23 cellular contexts compared by ENCODE assay signal in the genomic region with DNA sequence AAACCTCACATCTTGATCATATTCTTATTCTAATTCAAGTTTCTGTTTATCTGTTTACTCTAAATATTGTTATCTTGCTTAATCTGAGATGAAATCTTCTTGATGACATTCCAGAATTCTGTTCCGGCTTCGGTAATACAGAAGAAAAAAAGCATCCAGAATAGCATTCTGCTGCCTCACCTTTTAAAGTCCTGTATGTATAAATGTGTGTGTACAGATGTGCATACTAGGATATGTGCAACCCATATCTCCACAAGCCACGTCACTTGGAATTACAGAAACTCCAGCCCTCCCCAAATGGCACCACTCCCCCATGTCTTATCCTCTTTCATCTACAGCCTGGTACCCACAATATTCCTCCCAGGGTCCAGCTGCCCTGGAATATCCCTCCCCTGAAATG.
"Had no signal": no experiment of that assay in that cellular context is flagged by ENCODE, and none has a peak within 500 bp of the region (broad histone marks: within the 10 kb centered on the region; RNA-seq: fewer than 3 reads in every experiment).

No MANE protein-coding gene starts in this region.

- DNase-seq: dermis blood vessel endothelial cell; dorsolateral prefrontal cortex; effector CD4-positive, alpha-beta T cell; effector memory CD4-positive, alpha-beta T cell; foreskin keratinocyte; heart left ventricle; hypothalamus; immature natural killer cell; islet precursor cell; kidney; kidney glomerular epithelial cell; left colon; left ventricle myocardium inferior; lower lobe of right lung; mesendoderm; midbrain had no signal

- H3K36me3 ChIP-seq: esophagus muscularis mucosa, gastroesophageal sphincter, heart left ventricle, left ventricle myocardium inferior, lower lobe of right lung had no signal

- H3K4me3 Mint-ChIP-seq: immature natural killer cell had no signal

- H3K4me1 ChIP-seq: esophagus muscularis mucosa, foreskin keratinocyte, gastroesophageal sphincter, heart left ventricle, left ventricle myocardium inferior, lower lobe of right lung had no signal

- ATAC-seq: gastroesophageal sphincter, heart left ventricle, left colon had no signal

- H3K27ac Mint-ChIP-seq: immature natural killer cell had no signal

- H3K4me3 ChIP-seq: coronary artery, dorsolateral prefrontal cortex, esophagus muscularis mucosa, gastroesophageal sphincter, heart left ventricle, hepatocyte, left ventricle myocardium inferior, lower lobe of right lung had no signal

- H3K27ac ChIP-seq: coronary artery, dorsolateral prefrontal cortex, esophagus muscularis mucosa, foreskin keratinocyte, gastroesophageal sphincter, heart left ventricle, hepatocyte, left ventricle myocardium inferior, lower lobe of right lung had no signal

- H3K9me3 Mint-ChIP-seq: immature natural killer cell had no signal

- H3K27me3 ChIP-seq: esophagus muscularis mucosa, foreskin keratinocyte, gastroesophageal sphincter, heart left ventricle, hepatocyte had no signal

- H3K9me3 ChIP-seq: esophagus muscularis mucosa, gastroesophageal sphincter, heart left ventricle, left ventricle myocardium inferior, lower lobe of right lung had no signal

- FAIRE-seq: colon, endothelial cell of umbilical vein, frontal cortex, kidney had no signal

- H3K4me1 Mint-ChIP-seq: immature natural killer cell had no signal
